In genomic region chr9:27078685-27079084, GRCh38 we compare ENCODE assay signal across 1 cellular context.
TF ChIP-seq lines count a peak whose summit lies in the region.

No MANE protein-coding gene starts in this region.

TF ChIP-seq in WTC11, 78 proteins besides CTCF, POLR2A, EP300 and RAD21 (continued from another document):
- TF ChIP-seq GRHL2 (CRISPR knock-in tag; IDR thresholded peaks at IDR 0.05; ENCODE audit: insufficient replicate concordance, severe bottlenecking), result no peak
